Comparison of ENCODE assay signal across 8 cellular contexts in genomic region chr18:12165038-12165768, GRCh38.
"Had no signal": no experiment of that assay in that cellular context is flagged by ENCODE, and none has a peak within 500 bp of the region (broad histone marks: within the 10 kb centered on the region; RNA-seq: fewer than 3 reads in every experiment).

No MANE protein-coding gene starts in this region.

- H3K27ac ChIP-seq: HL-60, KMS-11 had no signal

- DNase-seq: IMR-90, KBM-7, KG1 had no signal

- H3K27ac Mint-ChIP-seq: IgD-negative memory B cell had no signal

- H3K4me3 ChIP-seq: K562 had no signal

- H3K4me1 Mint-ChIP-seq: IgD-negative memory B cell had no signal

- ATAC-seq: HepG2, K562 had no signal

- H3K4me3 Mint-ChIP-seq: IgD-negative memory B cell had no signal

- H3K36me3 Mint-ChIP-seq: IgD-negative memory B cell had no signal
